Comparison of ENCODE assay signal across 29 cellular contexts in the genomic region with DNA sequence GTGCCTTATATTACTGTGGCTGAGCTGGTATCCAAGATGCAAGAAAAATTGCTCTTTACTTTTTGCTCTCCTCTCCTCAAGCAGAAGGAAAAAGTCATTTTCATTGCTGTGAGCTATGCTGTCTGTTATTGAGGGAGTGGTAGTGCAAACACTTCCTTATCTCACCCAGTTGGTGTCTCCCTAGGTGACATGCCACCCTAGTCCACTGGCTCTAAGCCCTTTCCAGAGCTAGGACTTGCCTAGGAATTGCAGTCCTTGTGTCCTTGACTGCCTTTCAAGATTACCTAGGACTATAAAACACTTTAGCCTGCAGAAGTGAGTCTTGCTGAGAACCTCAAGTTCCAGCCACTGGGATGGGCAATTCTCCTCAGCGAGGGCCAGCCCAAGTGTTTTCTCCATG.
"Had no signal": no experiment of that assay in that cellular context is flagged by ENCODE, and none has a peak within 500 bp of the region (broad histone marks: within the 10 kb centered on the region; RNA-seq: fewer than 3 reads in every experiment).

No MANE protein-coding gene starts in this region.

- H3K4me1 ChIP-seq: SJCRH30 had no signal

- H3K36me3 ChIP-seq: brain microvascular endothelial cell, SJCRH30 had no signal

- H3K27ac ChIP-seq: brain microvascular endothelial cell, RWPE1, SJCRH30, VCaP had no signal

- H3K4me3 ChIP-seq: SJCRH30 had no signal

- DNase-seq: activated CD4-positive, alpha-beta memory T cell treated with anti-CD3 and anti-CD28 coated beads for 36 hours; activated CD4-positive, alpha-beta T cell treated with anti-CD3 and anti-CD28 coated beads, Interleukin-2, amount 10 ng/mL, durations not matched to agents 7 days and 5 days; activated CD4-positive, CD25-positive, alpha-beta regulatory T cell; activated CD8-positive, alpha-beta memory T cell treated with anti-CD3 and anti-CD28 coated beads for 24 hours; activated gamma-delta T cell; activated naive CD4-positive, alpha-beta T cell treated with anti-CD3 and anti-CD28 coated beads, Interleukin-2, amount 10 ng/mL, durations not matched to agents 7 days and 5 days; activated naive CD8-positive, alpha-beta T cell treated with anti-CD3 and anti-CD28 coated beads for 36 hours; activated T-cell treated with anti-CD3 and anti-CD28 coated beads for 4 hours; activated T-cell treated with anti-CD3 and anti-CD28 coated beads, Interleukin-2, amount 50 U/mL, for 48 hours; brain microvascular endothelial cell; cerebellar nuclear complex; KG1; NCI-H1092 treated with DMSO at 0.1 percent for 48 hours; NCI-H1417 treated with DMSO at 0.1 percent for 48 hours; NCI-H187; NCI-H2081; NCI-H2171; NCI-H2227 treated with DMSO at 0.1 percent for 48 hours; NCI-H446 treated with DMSO at 0.1 percent for 48 hours; NCI-H524 treated with DMSO at 0.1 percent for 48 hours; NCI-H774; Right ventricle myocardium superior; SJCRH30; SK-N-SH; T-helper 1 cell had no signal

- H3K27me3 ChIP-seq: brain microvascular endothelial cell, SJCRH30 had no signal

- H3K9me3 ChIP-seq: SJCRH30, SK-N-SH had no signal

- H3K4me2 ChIP-seq: SK-N-SH had no signal

- H3K9ac ChIP-seq: SK-N-SH had no signal

- ATAC-seq: activated T-helper 17 cell treated with anti-CD3 and anti-CD28 coated beads, Interleukin-2, amount 50 U/mL, for 72 hours; Panc1 had no signal
